ENCODE assay signal across 9 cellular contexts in genomic region chr10:47743611-47744560, GRCh38. TPM values are rescaled to one million over a fixed set of nuclear protein-coding genes. Genes with fewer than 3 reads are reported as not detected.
DNase-seq lines count a peak whose midpoint lies in the region; ATAC-seq and TF ChIP-seq lines count a peak whose summit lies in the region.
"Not testable (repeated sequence)": the region's sequence is repeated elsewhere in the genome, so short reads cannot be mapped to it uniquely, and the experiment has no call there.
"Had no signal": no experiment of that assay in that cellular context is flagged by ENCODE, and none has a peak within 500 bp of the region (broad histone marks: within the 10 kb centered on the region; RNA-seq: fewer than 3 reads in every experiment).

No MANE protein-coding gene starts in this region.

- peak; percentile 11 to 31 for TF ChIP-seq CTCF in brain (conservative IDR thresholded peaks at IDR 0.05)
- TF ChIP-seq CTCF in heart right ventricle (IDR thresholded peaks at IDR 0.05): peak in 2 of 9 donors; percentile 5 to 11
- not testable (repeated sequence) for TF ChIP-seq CTCF in neural cell (IDR thresholded peaks at IDR 0.05; ENCODE audit: poor library complexity, severe bottlenecking); testis (IDR thresholded peaks at IDR 0.05)

- H3K27ac ChIP-seq in heart right ventricle, testis: not testable (repeated sequence)
- peak overlapping the region; percentile 52 for H3K27ac ChIP-seq in neural cell (ENCODE audit: low read length)

- H3K27me3 ChIP-seq in heart right ventricle; neural cell (ENCODE audit: insufficient read depth, low read depth, low read length); testis: not testable (repeated sequence)

- H2AFZ ChIP-seq in neural cell (ENCODE audit: low read depth, low read length): not testable (repeated sequence)

- DNase-seq in EL: peak; percentile 18
- peak; percentile 9 for DNase-seq in activated CD4-positive, alpha-beta T cell treated with anti-CD3 and anti-CD28 coated beads for 1 hour
- peak in 1 of 2 donors; percentile 53 for DNase-seq in heart right ventricle
- peak; percentile 31 for DNase-seq in testis

- intact Hi-C loops in heart right ventricle (cut with DNase I); testis (cut with DNase I; ENCODE audit: low total_unique reads): not testable (repeated sequence)

- peak overlapping the region; percentile 58 for H3K9ac ChIP-seq in neural cell (ENCODE audit: low read length)

- H3K36me3 ChIP-seq in heart right ventricle; neural cell (ENCODE audit: insufficient read depth, low read length); testis (ENCODE audit: low read depth, missing control alignments): not testable (repeated sequence)

- TF ChIP-seq POLR2A in testis (IDR thresholded peaks at IDR 0.05): not testable (repeated sequence)

- H3K4me3 ChIP-seq in heart right ventricle (peak overlapping the region in 8 of 10 donors; percentile 7 to 45 (median 42)), neural cell (ENCODE audit: low read length) (peak overlapping the region; percentile 59)
- not testable (repeated sequence) for H3K4me3 ChIP-seq in testis

- H3K9me2 ChIP-seq in neural cell (ENCODE audit: insufficient read depth, low read length): not testable (repeated sequence)

- ATAC-seq in GM21737 (IDR thresholded peaks at IDR 0.05; ENCODE audit: unreplicated experiment) (peak; percentile 85), HG03439 (IDR thresholded peaks at IDR 0.05; ENCODE audit: unreplicated experiment) (peak; percentile 77), heart right ventricle (peak; percentile 76 to 94 (median 82))

- H3K4me1 Mint-ChIP-seq in brain: not testable (repeated sequence)

- not testable (repeated sequence) for H3K27me3 Mint-ChIP-seq in brain

- 3 to 8% methylated on average over 11 to 21 of the region's 48 CpGs for whole genome bisulfite sequencing in heart right ventricle, 2 donors
- WGBS in testis, 2 donors: 2 to 8% methylated on average over 6 to 9 of the region's 48 CpGs

- not testable (repeated sequence) for H3K79me2 ChIP-seq in neural cell (replicated peaks; ENCODE audit: insufficient read depth, low read length)

- H3K9me3 ChIP-seq in heart right ventricle; neural cell (ENCODE audit: low read length); testis: not testable (repeated sequence)

- not testable (repeated sequence) for H4K20me1 ChIP-seq in neural cell (ENCODE audit: insufficient read depth)

- H3K4me2 ChIP-seq in neural cell (ENCODE audit: low read length): not testable (repeated sequence)

- not testable (repeated sequence) for TF ChIP-seq RAD21 in neural cell (conservative IDR thresholded peaks at IDR 0.05)

- H3K9me3 Mint-ChIP-seq in brain: not testable (repeated sequence)

- H3K36me3 Mint-ChIP-seq in brain: not testable (repeated sequence)

- not testable (repeated sequence) for TF ChIP-seq EP300 in neural cell (conservative IDR thresholded peaks at IDR 0.05; ENCODE audit: poor library complexity, severe bottlenecking)

- not testable (repeated sequence) for H3F3A ChIP-seq in neural cell (ENCODE audit: insufficient read depth, low read length, poor library complexity, severe bottlenecking)

- peak overlapping the region; percentile 81 to 86 (median 83) for H3K4me3 Mint-ChIP-seq in brain

- not testable (repeated sequence) for H3K4me1 ChIP-seq in heart right ventricle, testis

- peak overlapping the region in 1 of 5 experiments; percentile 84 for H3K27ac Mint-ChIP-seq in brain

RNA-seq across cellular contexts. Expression of gene SYT15B, which starts 19.5 kb away (rescaled TPM):
- polyA plus RNA-seq in brain (ENCODE audit: insufficient read depth, low read depth, low replicate concordance) (0.61 TPM), heart right ventricle (under 1 TPM; 0.37 to 0.67 TPM), neural cell (not detected in 2 replicates), testis (ENCODE audit: insufficient read depth, low read depth, low replicate concordance) (0.37 TPM)
- total RNA-seq in heart right ventricle (1 to 10 TPM in 6 of 10 donors, under 1 TPM in 4; 0.25 to 3.8 (median 1.3) TPM), testis (1 to 10 TPM; 1.0 to 1.2 TPM)
- polyA minus RNA-seq in neural cell: under 0.01 TPM in 1 of 2 replicates, not detected in the other
- total RNA-seq: pulmonary artery endothelial cell had no signal
